Comparison of ENCODE assay signal across 21 cellular contexts in genomic region chr17:74097461-74098131, GRCh38.
DNase-seq lines count a peak whose midpoint lies in the region; ATAC-seq, FAIRE-seq and TF ChIP-seq lines count a peak whose summit lies in the region.
"Had no signal": no experiment of that assay in that cellular context is flagged by ENCODE, and none has a peak within 500 bp of the region (broad histone marks: within the 10 kb centered on the region; RNA-seq: fewer than 3 reads in every experiment).

No MANE protein-coding gene starts in this region.

- H4K20me1 ChIP-seq in BLaER1, result no peaks in the 10 kb centered on the region

- peak overlapping the region; percentile 84 for H3K4me2 ChIP-seq in BLaER1
- H3K4me2 ChIP-seq: KMS-11 had no signal

- H3K9ac ChIP-seq in BLaER1 (no peak overlapping the region), kidney (ENCODE audit: low read length in 2 of 2) (no peak overlapping the region)
- H3K9ac ChIP-seq: KMS-11 had no signal

- POLR2A ChIA-PET in activated CD4-positive, alpha-beta T cell treated with anti-CD3 and anti-CD28 coated beads, Interleukin-2, amount 10 ng/mL, durations not matched to agents 7 days and 5 days (lab: Charles Lee), result no interaction called here

- intact Hi-C loops in kidney (cut with DNase I), result no loop called here

- peaks cover 9% of the 10 kb centered on the region for H3K9me3 Mint-ChIP-seq in nephron
- no peaks in the 10 kb centered on the region for H3K9me3 Mint-ChIP-seq in activated CD4-positive, alpha-beta T cell treated with anti-CD3 and anti-CD28 coated beads, Interleukin-2, amount 10 ng/mL, durations not matched to agents 7 days and 5 days

- TF ChIP-seq CTCF in WERI-Rb-1 (IDR thresholded peaks at IDR 0.05; ENCODE audit: low read depth, low read length) (no peak), nephron (IDR thresholded peaks at IDR 0.05; ENCODE audit: unreplicated experiment in 3 of 3) (no peak), kidney (IDR thresholded peaks at IDR 0.05; ENCODE audit: borderline replicate concordance, extremely low read depth, insufficient read depth) (no peak)

- no peak for ATAC-seq in HG03520 (IDR thresholded peaks at IDR 0.05; ENCODE audit: unreplicated experiment)
- ATAC-seq: Panc1, SK-N-SH treated with all-trans-retinoic acid at 6 μM for 48 hours had no signal

- H3K4me3 ChIP-seq in BLaER1 (no peak overlapping the region), WERI-Rb-1 (ENCODE audit: low read depth, low read length) (no peak overlapping the region), kidney (ENCODE audit: low read length in 2 of 2) (no peak overlapping the region)

- H3K27ac ChIP-seq in BLaER1 (no peak overlapping the region), WERI-Rb-1 (peak overlapping the region; percentile 86), kidney (ENCODE audit: low read depth in 2 of 2, low read length in 2 of 2) (no peak overlapping the region)
- H3K27ac ChIP-seq: KMS-11 had no signal

- DNase-seq in WERI-Rb-1 (peak; percentile 87), retina (peak; percentile 9), kidney (no peak)
- no peak for DNase-seq in activated CD8-positive, alpha-beta memory T cell treated with anti-CD3 and anti-CD28 coated beads for 24 hours
- no peak for DNase-seq in activated CD4-positive, alpha-beta T cell treated with anti-CD3 and anti-CD28 coated beads, Interleukin-2, amount 10 ng/mL, durations not matched to agents 7 days and 5 days
- DNase-seq: CD4-positive, CD25-positive, alpha-beta regulatory T cell; DMS 273 treated with DMSO at 0.1 percent for 48 hours; DMS79 treated with DMSO at 0.1 percent for 48 hours; IMR-90; NCI-H1092 treated with DMSO at 0.1 percent for 48 hours; NCI-H1436 treated with DMSO at 0.1 percent for 48 hours; NCI-H2029 treated with DMSO at 0.1 percent for 48 hours; NCI-H446; NCI-H526 treated with DMSO at 0.1 percent for 48 hours had no signal

- peak overlapping the region in 2 of 3 experiments; percentile 11 to 72 for H3K27ac Mint-ChIP-seq in nephron
- no peak overlapping the region for H3K27ac Mint-ChIP-seq in activated CD4-positive, alpha-beta T cell treated with anti-CD3 and anti-CD28 coated beads, Interleukin-2, amount 10 ng/mL, durations not matched to agents 7 days and 5 days
- H3K27ac Mint-ChIP-seq: B cell; CD4-positive, CD25-positive, alpha-beta regulatory T cell had no signal

- CTCF ChIA-PET in activated CD4-positive, alpha-beta T cell treated with anti-CD3 and anti-CD28 coated beads, Interleukin-2, amount 10 ng/mL, durations not matched to agents 7 days and 5 days (lab: Charles Lee), result interaction anchor here (1.4 kb wide), 1 partner anchor 11 kb away, joined by 4 read pairs; no protein-coding TSS in a partner anchor

- H3K9me3 ChIP-seq in BLaER1, result no peaks in the 10 kb centered on the region
- H3K9me3 ChIP-seq in WERI-Rb-1 (ENCODE audit: severe bottlenecking), result peaks cover 3% of the 10 kb centered on the region
- peaks cover 0 to 5% of the 10 kb centered on the region in 2 donors for H3K9me3 ChIP-seq in kidney (ENCODE audit: control insufficient read depth in 1 of 2, low read length in 2 of 2)

- FAIRE-seq in kidney (lab: Jason Lieb, UNC), result no peak

- H3K27me3 ChIP-seq in BLaER1 (no peaks in the 10 kb centered on the region), WERI-Rb-1 (ENCODE audit: insufficient read depth, low read depth, severe bottlenecking) (no peaks in the 10 kb centered on the region)

- H3K4me1 ChIP-seq in BLaER1, result peaks cover 52% of the 10 kb centered on the region
- no peaks in the 10 kb centered on the region for H3K4me1 ChIP-seq in kidney (ENCODE audit: control insufficient read depth in 1 of 2, insufficient read depth in 1 of 2, low read depth in 1 of 2, low read length in 2 of 2)

- no peak overlapping the region for H3K4me3 Mint-ChIP-seq in nephron
- H3K4me3 Mint-ChIP-seq in activated CD4-positive, alpha-beta T cell treated with anti-CD3 and anti-CD28 coated beads, Interleukin-2, amount 10 ng/mL, durations not matched to agents 7 days and 5 days, result no peak overlapping the region
- H3K4me3 Mint-ChIP-seq: B cell; CD4-positive, CD25-positive, alpha-beta regulatory T cell had no signal

- peaks cover 9% of the 10 kb centered on the region for H3K27me3 Mint-ChIP-seq in nephron (ENCODE audit: low read depth)
- peaks cover 18% of the 10 kb centered on the region for H3K27me3 Mint-ChIP-seq in activated CD4-positive, alpha-beta T cell treated with anti-CD3 and anti-CD28 coated beads, Interleukin-2, amount 10 ng/mL, durations not matched to agents 7 days and 5 days

- H3K36me3 Mint-ChIP-seq in nephron (ENCODE audit: low read depth), result no peaks in the 10 kb centered on the region
- H3K36me3 Mint-ChIP-seq in activated CD4-positive, alpha-beta T cell treated with anti-CD3 and anti-CD28 coated beads, Interleukin-2, amount 10 ng/mL, durations not matched to agents 7 days and 5 days (ENCODE audit: low read depth), result no peaks in the 10 kb centered on the region
- H3K36me3 Mint-ChIP-seq: CD4-positive, CD25-positive, alpha-beta regulatory T cell had no signal

- H3K36me3 ChIP-seq in BLaER1 (no peaks in the 10 kb centered on the region), WERI-Rb-1 (no peaks in the 10 kb centered on the region), kidney (ENCODE audit: control insufficient read depth in 1 of 2, insufficient read depth in 2 of 2, low read length in 2 of 2) (no peaks in the 10 kb centered on the region)

- peaks cover 19% of the 10 kb centered on the region for H3K4me1 Mint-ChIP-seq in nephron
- H3K4me1 Mint-ChIP-seq in activated CD4-positive, alpha-beta T cell treated with anti-CD3 and anti-CD28 coated beads, Interleukin-2, amount 10 ng/mL, durations not matched to agents 7 days and 5 days, result no peaks in the 10 kb centered on the region
- H3K4me1 Mint-ChIP-seq: B cell; CD4-positive, CD25-positive, alpha-beta regulatory T cell had no signal

Comparison
In these comparisons a context has a peak if more than half of its experiments do, and no peak if none do; other contexts are left out.
1. DNase-seq: peak in WERI-Rb-1 (single experiment) and retina (single experiment); none in activated CD8-positive, alpha-beta memory T cell treated with anti-CD3 and anti-CD28 coated beads for 24 hours (single experiment), kidney (single experiment) and activated CD4-positive, alpha-beta T cell treated with anti-CD3 and anti-CD28 coated beads, Interleukin-2, amount 10 ng/mL, durations not matched to agents 7 days and 5 days (single experiment).